In genomic region chr14:55847766-55848165, GRCh38 we compare ENCODE assay signal across 19 cellular contexts.
DNase-seq lines count a peak whose midpoint lies in the region; ATAC-seq and TF ChIP-seq lines count a peak whose summit lies in the region.
"Had no signal": no experiment of that assay in that cellular context is flagged by ENCODE, and none has a peak within 500 bp of the region (broad histone marks: within the 10 kb centered on the region; RNA-seq: fewer than 3 reads in every experiment).

No MANE protein-coding gene starts in this region.

- BruUV-seq in PC-3 (replicated peaks; lab: Mats Ljungman, UMichigan): no TSS peak

- POLR2A ChIA-PET in PC-3 (lab: Charles Lee; ENCODE audit: unreplicated experiment): no interaction called here

- no peaks in the 10 kb centered on the region for H3K27me3 ChIP-seq in PC-3 (ENCODE audit: low read length)
- no peaks in the 10 kb centered on the region for H3K27me3 ChIP-seq in osteoblast (ENCODE audit: insufficient read depth, low read length)
- H3K27me3 ChIP-seq: pancreas, spleen, upper lobe of left lung had no signal

- CTCF ChIA-PET in PC-3 (lab: Charles Lee): interaction anchor here (0.7 kb wide), 1 partner anchor 22 kb away, joined by 3 read pairs; no protein-coding TSS in a partner anchor

- TF ChIP-seq CTCF in PC-3 (conservative IDR thresholded peaks at IDR 0.05; ENCODE audit: low read depth, low read length): no peak
- TF ChIP-seq CTCF in epithelial cell of proximal tubule (conservative IDR thresholded peaks at IDR 0.05; ENCODE audit: low read depth, low read length): no peak
- no peak for TF ChIP-seq CTCF in osteoblast (IDR thresholded peaks at IDR 0.05; ENCODE audit: extremely low read depth, low read depth, low read length)

- H3K27ac ChIP-seq in PC-3 (ENCODE audit: low read length) (peak overlapping the region; percentile 56), osteoblast (ENCODE audit: low read depth, low read length) (peak overlapping the region; percentile 20)
- H3K27ac ChIP-seq: pancreas, spleen, upper lobe of left lung had no signal

- H3F3A ChIP-seq in PC-3 (ENCODE audit: low read length, unreplicated experiment): no peaks in the 10 kb centered on the region

- H3K79me2 ChIP-seq in PC-3 (ENCODE audit: low read length) (no peaks in the 10 kb centered on the region), osteoblast (ENCODE audit: insufficient read depth, low read length) (no peaks in the 10 kb centered on the region)

- peak; percentile 79 for ATAC-seq in PC-3
- ATAC-seq: activated T-cell treated with anti-CD3 and anti-CD28 coated beads, Interleukin-2, amount 50 U/mL, for 72 hours; stimulated activated naive B cell treated with anti-CD40 and anti-IgM and Interleukin-4, amounts not matched to agents 10 μg/mL and 1 μg/mL and 100 μg/mL, for 72 hours had no signal

- H3K36me3 ChIP-seq in PC-3 (ENCODE audit: low read depth, low read length): no peaks in the 10 kb centered on the region
- no peaks in the 10 kb centered on the region for H3K36me3 ChIP-seq in osteoblast (ENCODE audit: insufficient read depth, low read length)
- H3K36me3 ChIP-seq: pancreas, spleen, upper lobe of left lung had no signal

- H4K20me1 ChIP-seq in PC-3 (ENCODE audit: low read length): no peaks in the 10 kb centered on the region
- H4K20me1 ChIP-seq in osteoblast (ENCODE audit: insufficient read depth, low read length): no peaks in the 10 kb centered on the region

- H3K9me2 ChIP-seq in PC-3 (replicated peaks; ENCODE audit: low read length): peaks cover 8% of the 10 kb centered on the region; the same call in 1 of the 2 replicates

- intact Hi-C loops in PC-3 (cut with micrococcal nuclease): loop anchor here (1.0 kb wide), 4 partner anchors 15 to 94 kb away; no protein-coding TSS in a partner anchor
- intact Hi-C loops in head of caudate nucleus (cut with DNase I): no loop called here

- H2AFZ ChIP-seq in PC-3 (ENCODE audit: low read length): no peak overlapping the region
- no peak overlapping the region for H2AFZ ChIP-seq in osteoblast (ENCODE audit: low read length)

- no peak overlapping the region for H3K4me3 ChIP-seq in PC-3 (ENCODE audit: low read length)
- no peak overlapping the region for H3K4me3 ChIP-seq in epithelial cell of proximal tubule (ENCODE audit: low read depth, low read length)
- H3K4me3 ChIP-seq in osteoblast (ENCODE audit: insufficient read depth, low read length): no peak overlapping the region
- H3K4me3 ChIP-seq: pancreas, spleen, upper lobe of left lung had no signal

- H3K9ac ChIP-seq in PC-3 (ENCODE audit: low read length): no peak overlapping the region

- H3K4me2 ChIP-seq in PC-3 (ENCODE audit: low read length) (peak overlapping the region; percentile 24), osteoblast (ENCODE audit: insufficient read depth, low read length) (no peak overlapping the region)

- H3K4me1 ChIP-seq in PC-3 (ENCODE audit: insufficient read depth, low read length) (peaks cover 32% of the 10 kb centered on the region), osteoblast (ENCODE audit: insufficient read depth, low read length) (peaks cover 25% of the 10 kb centered on the region)
- H3K4me1 ChIP-seq: pancreas, upper lobe of left lung had no signal

- peak; percentile 50 for DNase-seq in AG20443 (ENCODE audit: low spot score)
- peak; percentile 95 for DNase-seq in PC-3
- peak; percentile 26 for DNase-seq in epithelial cell of proximal tubule (ENCODE audit: low read depth)
- DNase-seq in osteoblast (ENCODE audit: insufficient read length, low spot score, missing footprints): no peak
- no peak for DNase-seq in ureter (ENCODE audit: low spot score)
- DNase-seq in stimulated activated CD4-positive, alpha-beta T cell treated with anti-CD3 and anti-CD28 coated beads, Interleukin-15, amount 100 ng/mL, for 24 hours: no peak
- no peak for DNase-seq in head of caudate nucleus
- no peak for DNase-seq in NCI-H226
- DNase-seq: activated CD4-positive, alpha-beta T cell treated with anti-CD3 and anti-CD28 coated beads, Interleukin-2, amount 50 U/mL, for 48 hours; activated naive CD8-positive, alpha-beta T cell treated with anti-CD3 and anti-CD28 coated beads, Interleukin-2, amount 10 ng/mL, durations not matched to agents 7 days and 5 days; activated T-cell treated with anti-CD3 and anti-CD28 coated beads, Interleukin-2, amount 50 U/mL, for 72 hours; DMS 273 treated with DMSO at 0.1 percent for 48 hours; KG1; NCI-H1694; NCI-H510A; pancreas; spleen; stimulated activated naive B cell treated with anti-CD40 and anti-IgM and Interleukin-4, amounts not matched to agents 10 μg/mL and 1 μg/mL and 100 μg/mL, for 72 hours; upper lobe of left lung had no signal

- H3K9me3 ChIP-seq in PC-3 (ENCODE audit: low read length): no peaks in the 10 kb centered on the region
- H3K9me3 ChIP-seq in osteoblast (ENCODE audit: low read depth, low read length): no peaks in the 10 kb centered on the region
- H3K9me3 ChIP-seq: pancreas, upper lobe of left lung had no signal

Comparison
In these comparisons a context has a peak if more than half of its experiments do, and no peak if none do; other contexts are left out.
1. DNase-seq: peak in AG20443 (single experiment), PC-3 (single experiment) and epithelial cell of proximal tubule (single experiment); none in osteoblast (single experiment), ureter (single experiment), stimulated activated CD4-positive, alpha-beta T cell treated with anti-CD3 and anti-CD28 coated beads, Interleukin-15, amount 100 ng/mL, for 24 hours (single experiment), head of caudate nucleus (0 of 42) and NCI-H226 (single experiment).